1 cellular context compared by ENCODE assay signal in genomic region chr21:43699492-43699777, GRCh38. TPM values are rescaled to one million over a fixed set of nuclear protein-coding genes. Genes with fewer than 3 reads are reported as not detected.
"Had no signal": no experiment of that assay in that cellular context is flagged by ENCODE, and none has a peak within 500 bp of the region (broad histone marks: within the 10 kb centered on the region; RNA-seq: fewer than 3 reads in every experiment).

No MANE protein-coding gene starts in this region.

RNA-seq across cellular contexts. Expression of gene HSF2BP, which starts 40.1 kb away (rescaled TPM):
- total RNA-seq: left ventricle myocardium superior had no signal
